Comparison of ENCODE assay signal across 18 cellular contexts in genomic region chr9:98864257-98865180, GRCh38. TPM values are rescaled to one million over a fixed set of nuclear protein-coding genes. Genes with fewer than 3 reads are reported as not detected.
DNase-seq lines count a peak whose midpoint lies in the region; ATAC-seq and TF ChIP-seq lines count a peak whose summit lies in the region.
"Had no signal": no experiment of that assay in that cellular context is flagged by ENCODE, and none has a peak within 500 bp of the region (broad histone marks: within the 10 kb centered on the region; RNA-seq: fewer than 3 reads in every experiment).

No MANE protein-coding gene starts in this region.

- no peaks in the 10 kb centered on the region; a peak in 1 of 22 replicates for H3K27me3 ChIP-seq in BLaER1 treated with 17β-estradiol and CSF1 and Interleukin-3, amounts not matched to agents 10 nM and 100 nM

- WGBS in lower leg skin, 2 donors = 67 to 70% methylated on average over 9 of the region's 9 CpGs

- no peak for TF ChIP-seq POLR2A in lower leg skin (IDR thresholded peaks at IDR 0.05)

- DNase-seq in fibroblast of gingiva (ENCODE audit: low read depth) = peak; percentile 68
- peak; percentile 49 to 86 for DNase-seq in lower leg skin (ENCODE audit: low spot score in 2 of 2)
- no peak for DNase-seq in NOMO-1 treated with DMSO at 0.1 percent for 48 hours (lab: John Stamatoyannopoulos, UW; ENCODE audit: unreplicated experiment)
- no peak for DNase-seq in stimulated activated CD4-positive, alpha-beta T cell treated with anti-CD3 and anti-CD28 coated beads, Interleukin-4, amount 100 ng/mL, for 24 hours
- no peak for DNase-seq in SIG-M5 treated with dmso at 0.1 percent for 504 hours (lab: John Stamatoyannopoulos, UW; ENCODE audit: unreplicated experiment)
- DNase-seq: AML-193, DMS 273 treated with DMSO at 0.1 percent for 48 hours, erythroblast, midbrain, NCI-H1930, NCI-H526, PC-9, SW 1271 had no signal

- peak overlapping the region; percentile 45 to 97 (median 92) for H3K4me2 ChIP-seq in BLaER1 treated with 17β-estradiol and CSF1 and Interleukin-3, amounts not matched to agents 10 nM and 100 nM
- H3K4me2 ChIP-seq: PC-9 had no signal

- no peaks in the 10 kb centered on the region for H3K36me3 ChIP-seq in BLaER1 treated with 17β-estradiol and CSF1 and Interleukin-3, amounts not matched to agents 10 nM and 100 nM
- H3K36me3 ChIP-seq: thoracic aorta had no signal

- ATAC-seq in HG03378 (IDR thresholded peaks at IDR 0.05; ENCODE audit: unreplicated experiment) = no peak

- no peak overlapping the region for H3K4me3 ChIP-seq in BLaER1 treated with 17β-estradiol and CSF1 and Interleukin-3, amounts not matched to agents 10 nM and 100 nM
- H3K4me3 ChIP-seq in lower leg skin (ENCODE audit: low read depth, poor library complexity, severe bottlenecking) (no peak overlapping the region), skin epidermis (no peak overlapping the region)
- H3K4me3 ChIP-seq: PC-9, thoracic aorta had no signal

- peak overlapping the region in 8 of 11 experiments; percentile 91 to 99 (median 96); a peak in 15 of 22 replicates for H3K27ac ChIP-seq in BLaER1 treated with 17β-estradiol and CSF1 and Interleukin-3, amounts not matched to agents 10 nM and 100 nM
- H3K27ac ChIP-seq in skin epidermis = peak overlapping the region in 13 of 21 experiments; percentile 16 to 74 (median 44)
- H3K27ac ChIP-seq: PC-9, thoracic aorta had no signal

- H3K9ac ChIP-seq in BLaER1 treated with 17β-estradiol and CSF1 and Interleukin-3, amounts not matched to agents 10 nM and 100 nM = peak overlapping the region in 1 of 11 experiments; percentile 40; a peak in 3 of 22 replicates

- intact Hi-C loops in lower leg skin (cut with DNase I; ENCODE audit: low total_unique reads) = no loop called here

- H3K9me3 ChIP-seq in BLaER1 treated with 17β-estradiol and CSF1 and Interleukin-3, amounts not matched to agents 10 nM and 100 nM (replicated peaks in 1 of 11) = peaks cover 0 to 27% (median 21%) of the 10 kb centered on the region in 11 experiments; a peak in 15 of 22 replicates
- H3K9me3 ChIP-seq: thoracic aorta had no signal

- peaks cover 72 to 100% (median 93%) of the 10 kb centered on the region in 10 experiments for H3K4me1 ChIP-seq in BLaER1 treated with 17β-estradiol and CSF1 and Interleukin-3, amounts not matched to agents 10 nM and 100 nM

- no peaks in the 10 kb centered on the region for H4K20me1 ChIP-seq in BLaER1 treated with 17β-estradiol and CSF1 and Interleukin-3, amounts not matched to agents 10 nM and 100 nM

- no peak for TF ChIP-seq CTCF in lower leg skin (IDR thresholded peaks at IDR 0.05)

RNA-seq across cellular contexts. Expression of gene GALNT12, which starts 57.0 kb away (rescaled TPM):
- 1 to 10 TPM; 4.9 to 8.5 (median 6.4) TPM for total RNA-seq in lower leg skin
- total RNA-seq: osteocyte had no signal

Comparison
In these comparisons a context has a peak if more than half of its experiments do, and no peak if none do; other contexts are left out.
1. DNase-seq: peak in fibroblast of gingiva (single experiment) and lower leg skin (2 of 2); none in NOMO-1 treated with DMSO at 0.1 percent for 48 hours (single experiment), stimulated activated CD4-positive, alpha-beta T cell treated with anti-CD3 and anti-CD28 coated beads, Interleukin-4, amount 100 ng/mL, for 24 hours (single experiment) and SIG-M5 treated with dmso at 0.1 percent for 504 hours (single experiment).